ENCODE assay signal across 1 cellular context in genomic region chr6:138594042-138594636, GRCh38.
TF ChIP-seq lines count a peak whose summit lies in the region.

No MANE protein-coding gene starts in this region.

TF ChIP-seq in A549, 52 proteins besides CTCF, POLR2A, EP300 and RAD21 (continued from another document):
- TF ChIP-seq MAX (IDR thresholded peaks at IDR 0.05), result no peak
- TF ChIP-seq GATA3 (IDR thresholded peaks at IDR 0.05; ENCODE audit: borderline replicate concordance), result no peak
- TF ChIP-seq HDAC2 (IDR thresholded peaks at IDR 0.05), result no peak
- TF ChIP-seq RCOR1 (IDR thresholded peaks at IDR 0.05; ENCODE audit: low read depth, low read length), result no peak
- TF ChIP-seq KDM1A (IDR thresholded peaks at IDR 0.05; ENCODE audit: low read depth), result no peak
- no peak for TF ChIP-seq REST (IDR thresholded peaks at IDR 0.05)
- no peak for TF ChIP-seq CEBPB (IDR thresholded peaks at IDR 0.05)
- TF ChIP-seq HES2 (IDR thresholded peaks at IDR 0.05), result no peak
- TF ChIP-seq RFX5 (IDR thresholded peaks at IDR 0.05), result no peak
- no peak for TF ChIP-seq NR3C1 (IDR thresholded peaks at IDR 0.05)
- no peak for TF ChIP-seq RNF2 (IDR thresholded peaks at IDR 0.05; ENCODE audit: borderline replicate concordance, low read depth)
TF ChIP-seq in A549: peak in this region for 0.
